15 cellular contexts compared by ENCODE assay signal in the genomic region with DNA sequence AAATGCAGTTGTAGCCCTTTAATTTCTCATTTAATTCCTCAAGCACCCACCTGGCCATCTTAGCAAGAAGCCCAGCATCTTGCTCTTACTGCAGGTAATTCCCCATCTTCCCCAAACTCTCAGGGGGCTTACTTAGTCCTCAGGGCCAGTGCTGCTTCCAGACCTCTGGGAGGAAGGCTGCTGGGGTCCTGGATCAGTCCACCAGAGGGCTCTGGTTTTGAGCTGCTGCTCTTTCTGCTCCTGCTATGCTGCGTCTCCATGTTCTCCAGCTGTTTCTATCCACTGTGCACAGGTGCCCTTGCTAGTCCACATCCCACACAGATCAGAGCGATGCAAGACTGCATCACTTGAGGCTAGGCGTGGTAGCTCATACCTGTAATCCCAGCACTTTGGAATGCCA. TPM values are rescaled to one million over a fixed set of nuclear protein-coding genes. Genes with fewer than 3 reads are reported as not detected.
A peak's percentile ranks its signal among the peaks of the same experiment; 100 is the strongest.
DNase-seq lines count a peak whose midpoint lies in the region; ATAC-seq and TF ChIP-seq lines count a peak whose summit lies in the region.
"Had no signal": no experiment of that assay in that cellular context is flagged by ENCODE, and none has a peak within 500 bp of the region (broad histone marks: within the 10 kb centered on the region; RNA-seq: fewer than 3 reads in every experiment).

No MANE protein-coding gene starts in this region.

- H3K27ac ChIP-seq in mammary epithelial cell (ENCODE audit: insufficient read depth, low read depth, low read length), result no peak overlapping the region
- H3K27ac ChIP-seq: ovary had no signal

- no peak overlapping the region for H2AFZ ChIP-seq in mammary epithelial cell (ENCODE audit: low read depth, low read length)

- peaks cover 12% of the 10 kb centered on the region for H3K27me3 ChIP-seq in mammary epithelial cell (ENCODE audit: insufficient read depth, low read length)
- H3K27me3 ChIP-seq: ovary had no signal

- intact Hi-C loops in mammary epithelial cell (cut with micrococcal nuclease) (no loop called here), MCF 10A (cut with micrococcal nuclease) (no loop called here)

- H3K36me3 Mint-ChIP-seq in MCF 10A (ENCODE audit: insufficient read depth, unreplicated experiment), result no peaks in the 10 kb centered on the region
- H3K36me3 Mint-ChIP-seq: activated naive CD8-positive, alpha-beta T cell treated with anti-CD3 and anti-CD28 coated beads, Interleukin-2, amount 10 ng/mL, durations not matched to agents 7 days and 5 days had no signal

- H3K27me3 Mint-ChIP-seq in MCF 10A (ENCODE audit: insufficient read depth, unreplicated experiment), result peaks cover 65% of the 10 kb centered on the region

- no peak overlapping the region for H3K9ac ChIP-seq in mammary epithelial cell (ENCODE audit: insufficient read depth, low read length)

- H3K9me3 Mint-ChIP-seq in MCF 10A (ENCODE audit: unreplicated experiment), result no peaks in the 10 kb centered on the region
- H3K9me3 Mint-ChIP-seq: activated naive CD8-positive, alpha-beta T cell treated with anti-CD3 and anti-CD28 coated beads, Interleukin-2, amount 10 ng/mL, durations not matched to agents 7 days and 5 days had no signal

- BruUV-seq in mammary epithelial cell (replicated peaks; lab: Mats Ljungman, UMichigan) (no TSS peak), MCF 10A (replicated peaks; lab: Mats Ljungman, UMichigan) (no TSS peak)

- no peaks in the 10 kb centered on the region for H3K79me2 ChIP-seq in mammary epithelial cell (ENCODE audit: insufficient read depth, low read length)

- H3K4me1 Mint-ChIP-seq in MCF 10A (ENCODE audit: insufficient read depth, unreplicated experiment), result peaks cover 5% of the 10 kb centered on the region
- H3K4me1 Mint-ChIP-seq: activated naive CD8-positive, alpha-beta T cell treated with anti-CD3 and anti-CD28 coated beads, Interleukin-2, amount 10 ng/mL, durations not matched to agents 7 days and 5 days had no signal

- no peak for DNase-seq in mammary epithelial cell
- no peak for DNase-seq in MCF 10A (ENCODE audit: unreplicated experiment)
- peak; percentile 20 for DNase-seq in SW480 (ENCODE audit: low spot score)
- no peak for DNase-seq in fibroblast of mammary gland (ENCODE audit: low read depth)
- DNase-seq in amygdala (lab: John Stamatoyannopoulos, UW), result no peak
- DNase-seq: activated CD4-positive, CD25-positive, alpha-beta regulatory T cell treated with anti-CD3 and anti-CD28 coated beads, Interleukin-2, amount 50 U/mL, for 72 hours; activated naive CD8-positive, alpha-beta T cell treated with anti-CD3 and anti-CD28 coated beads, Interleukin-2, amount 10 ng/mL, durations not matched to agents 7 days and 5 days; kidney; NCI-H1092 treated with DMSO at 0.1 percent for 48 hours; ovary; stimulated activated CD4-positive, alpha-beta T cell treated with anti-CD3 and anti-CD28 coated beads, Interleukin-12 subunit alpha, Interleukin-12 subunit beta, amount 100 ng/mL, for 4 hours; SW 1271 had no signal

- dilution Hi-C loops in mammary epithelial cell (cut with HindIII; ENCODE audit: low sequenced_read_pairs), result no loop called here

- ATAC-seq in HG02981 (IDR thresholded peaks at IDR 0.05; ENCODE audit: unreplicated experiment) (no peak), HG03159 (IDR thresholded peaks at IDR 0.05; ENCODE audit: unreplicated experiment) (no peak)
- ATAC-seq in activated CD4-positive, CD25-positive, alpha-beta regulatory T cell treated with anti-CD3 and anti-CD28 coated beads, Interleukin-2, amount 50 U/mL, for 24 hours, result no peak

- no peaks in the 10 kb centered on the region for H3K36me3 ChIP-seq in mammary epithelial cell (ENCODE audit: insufficient read depth, low read length)
- H3K36me3 ChIP-seq: ovary had no signal

- H3K9me3 ChIP-seq in mammary epithelial cell (replicated peaks; ENCODE audit: insufficient read depth, low read length), result no peaks in the 10 kb centered on the region
- H3K9me3 ChIP-seq: ovary had no signal

- H3K4me1 ChIP-seq in mammary epithelial cell (ENCODE audit: insufficient read depth, low read length), result no peaks in the 10 kb centered on the region

- H3K4me3 Mint-ChIP-seq in MCF 10A (ENCODE audit: unreplicated experiment), result no peak overlapping the region
- H3K4me3 Mint-ChIP-seq: activated naive CD8-positive, alpha-beta T cell treated with anti-CD3 and anti-CD28 coated beads, Interleukin-2, amount 10 ng/mL, durations not matched to agents 7 days and 5 days had no signal

- no peak overlapping the region for H3K27ac Mint-ChIP-seq in MCF 10A (ENCODE audit: low read depth, unreplicated experiment)
- H3K27ac Mint-ChIP-seq: activated naive CD8-positive, alpha-beta T cell treated with anti-CD3 and anti-CD28 coated beads, Interleukin-2, amount 10 ng/mL, durations not matched to agents 7 days and 5 days had no signal

- POLR2A ChIA-PET in MCF 10A (lab: Yijun Ruan, JAX), result no interaction called here

- in situ Hi-C loops in mammary epithelial cell (cut with MboI; ENCODE audit: low sequenced_read_pairs in 2 of 2), result no loop called here

- H3K4me2 ChIP-seq in mammary epithelial cell (ENCODE audit: insufficient read depth, low read depth, low read length), result no peak overlapping the region

- 88% methylated on average over 3 of the region's 3 CpGs for WGBS in mammary epithelial cell (ENCODE audit: low coverage, missing lambda C conversion rate)

- CTCF ChIA-PET in mammary epithelial cell (lab: Charles Lee; ENCODE audit: low non-redundant PET), result no interaction called here
- CTCF ChIA-PET in MCF 10A (lab: Yijun Ruan, JAX), result no interaction called here

- TF ChIP-seq CTCF in mammary epithelial cell (conservative IDR thresholded peaks at IDR 0.05 in 1 of 2, IDR thresholded peaks at IDR 0.05 in 1 of 2; ENCODE audit: extremely low read depth in 1 of 2, insufficient read depth in 1 of 2, low read depth in 1 of 2, low read length in 2 of 2), result peak; percentile 13 to 15
- no peak for TF ChIP-seq CTCF in MCF 10A (IDR thresholded peaks at IDR 0.05; ENCODE audit: unreplicated experiment)
- TF ChIP-seq CTCF in fibroblast of mammary gland (conservative IDR thresholded peaks at IDR 0.05; ENCODE audit: control insufficient read depth, insufficient read depth, low read depth, low read length), result peak; percentile 15

- H4K20me1 ChIP-seq in mammary epithelial cell (ENCODE audit: insufficient read depth, low read length), result no peaks in the 10 kb centered on the region

- H3K4me3 ChIP-seq in mammary epithelial cell (replicated peaks in 1 of 3; ENCODE audit: insufficient read depth in 1 of 3, low read depth in 2 of 3, low read length in 3 of 3) (no peak overlapping the region), fibroblast of mammary gland (ENCODE audit: control insufficient read depth, low read depth, low read length) (no peak overlapping the region)
- H3K4me3 ChIP-seq: ovary had no signal

RNA-seq across cellular contexts. Expression of a gene that starts 34.5 kb away (rescaled TPM):
- total RNA-seq in mammary epithelial cell, result 10 to 100 TPM; 35.0 to 51.7 TPM
- polyA plus RNA-seq in mammary epithelial cell, result 10.8 TPM
- 22.3 TPM for polyA minus RNA-seq in mammary epithelial cell
- total RNA-seq in MCF 10A (2022), result 29.1 and 39.2 TPM in 2 replicates
